14 cellular contexts compared by ENCODE assay signal in genomic region chr14:98189521-98189920, GRCh38.
DNase-seq lines count a peak whose midpoint lies in the region; ATAC-seq and TF ChIP-seq lines count a peak whose summit lies in the region.
"Had no signal": no experiment of that assay in that cellular context is flagged by ENCODE, and none has a peak within 500 bp of the region (broad histone marks: within the 10 kb centered on the region; RNA-seq: fewer than 3 reads in every experiment).

No MANE protein-coding gene starts in this region.

- DNase-seq in activated gamma-delta T cell treated with Interleukin-2 at 50 U/mL for 16 hours (peak; percentile 56), activated gamma-delta T cell (lab: John Stamatoyannopoulos, UW) (no peak), colonic mucosa (no peak), stomach (no peak), NCI-H1436 treated with DMSO at 0.1 percent for 48 hours (lab: John Stamatoyannopoulos, UW) (no peak), psoas muscle (no peak)
- DNase-seq in activated CD4-positive, alpha-beta T cell treated with anti-CD3 and anti-CD28 coated beads, Interleukin-2, amount 10 ng/mL, durations not matched to agents 7 days and 5 days = peak; percentile 87
- DNase-seq: KG1, left cardiac atrium, SJCRH30 had no signal

- no peak overlapping the region for H3K9ac ChIP-seq in colonic mucosa (ENCODE audit: low read depth in 2 of 2, low read length in 2 of 2)
- H3K9ac ChIP-seq: parathyroid adenoma had no signal

- 58 to 72% (median 66%) methylated on average over 8 of the region's 8 CpGs for WGBS in stomach, 5 donors
- 86 to 89% (median 89%) methylated on average over 8 of the region's 8 CpGs for WGBS in psoas muscle, 3 donors

- H3K27me3 ChIP-seq in colonic mucosa (no peaks in the 10 kb centered on the region), stomach (peaks cover 0 to 15% (median 0%) of the 10 kb centered on the region in 3 donors), psoas muscle (ENCODE audit: insufficient read depth in 3 of 3, low read length in 2 of 3) (no peaks in the 10 kb centered on the region)
- H3K27me3 ChIP-seq: SJCRH30 had no signal

- H3K27me3 Mint-ChIP-seq in activated CD4-positive, alpha-beta T cell treated with anti-CD3 and anti-CD28 coated beads, Interleukin-2, amount 10 ng/mL, durations not matched to agents 7 days and 5 days = no peaks in the 10 kb centered on the region

- peaks cover 97% of the 10 kb centered on the region for H3K4me1 Mint-ChIP-seq in activated CD4-positive, alpha-beta T cell treated with anti-CD3 and anti-CD28 coated beads, Interleukin-2, amount 10 ng/mL, durations not matched to agents 7 days and 5 days

- H3K9me3 Mint-ChIP-seq in activated CD4-positive, alpha-beta T cell treated with anti-CD3 and anti-CD28 coated beads, Interleukin-2, amount 10 ng/mL, durations not matched to agents 7 days and 5 days = peaks cover 10% of the 10 kb centered on the region

- peak overlapping the region; percentile 66 for H3K4me3 Mint-ChIP-seq in activated CD4-positive, alpha-beta T cell treated with anti-CD3 and anti-CD28 coated beads, Interleukin-2, amount 10 ng/mL, durations not matched to agents 7 days and 5 days
- H3K4me3 Mint-ChIP-seq: brain had no signal

- TF ChIP-seq POLR2A in stomach (IDR thresholded peaks at IDR 0.05) = no peak

- ATAC-seq in GM21737 (IDR thresholded peaks at IDR 0.05; ENCODE audit: unreplicated experiment) = no peak
- no peak for ATAC-seq in psoas muscle

- intact Hi-C loops in colonic mucosa (cut with DNase I) = no loop called here
- intact Hi-C loops in stomach (cut with DNase I; ENCODE audit: low total_unique reads) = no loop called here
- intact Hi-C loops in psoas muscle (cut with DNase I) = no loop called here

- peaks cover 17% of the 10 kb centered on the region for H3K36me3 Mint-ChIP-seq in activated CD4-positive, alpha-beta T cell treated with anti-CD3 and anti-CD28 coated beads, Interleukin-2, amount 10 ng/mL, durations not matched to agents 7 days and 5 days (ENCODE audit: low read depth)
- H3K36me3 Mint-ChIP-seq: brain had no signal

- peak overlapping the region; percentile 32 for H3K27ac ChIP-seq in colonic mucosa
- peak overlapping the region; percentile 49 to 74 (median 53) for H3K27ac ChIP-seq in stomach
- no peak overlapping the region for H3K27ac ChIP-seq in psoas muscle
- H3K27ac ChIP-seq: parathyroid adenoma, SJCRH30, thyroid gland had no signal

- H3K27ac Mint-ChIP-seq in activated CD4-positive, alpha-beta T cell treated with anti-CD3 and anti-CD28 coated beads, Interleukin-2, amount 10 ng/mL, durations not matched to agents 7 days and 5 days = peak overlapping the region; percentile 99
- H3K27ac Mint-ChIP-seq: brain had no signal

- H3K4me3 ChIP-seq in colonic mucosa = no peak overlapping the region
- no peak overlapping the region for H3K4me3 ChIP-seq in stomach
- no peak overlapping the region for H3K4me3 ChIP-seq in psoas muscle
- H3K4me3 ChIP-seq: SJCRH30, thyroid gland had no signal

- H3K4me1 ChIP-seq in colonic mucosa (no peaks in the 10 kb centered on the region), stomach (no peaks in the 10 kb centered on the region), psoas muscle (no peaks in the 10 kb centered on the region)
- H3K4me1 ChIP-seq: parathyroid adenoma, SJCRH30, thyroid gland had no signal

- no peak for TF ChIP-seq EP300 in stomach (IDR thresholded peaks at IDR 0.05)

- CTCF ChIA-PET in activated CD4-positive, alpha-beta T cell treated with anti-CD3 and anti-CD28 coated beads, Interleukin-2, amount 10 ng/mL, durations not matched to agents 7 days and 5 days (lab: Charles Lee) = interaction anchor here (0.6 to 1.8 kb wide), 6 partner anchors 10 to 1077 kb away, joined by 3 to 7 read pairs (median 4); no protein-coding TSS in a partner anchor

- POLR2A ChIA-PET in activated CD4-positive, alpha-beta T cell treated with anti-CD3 and anti-CD28 coated beads, Interleukin-2, amount 10 ng/mL, durations not matched to agents 7 days and 5 days (lab: Charles Lee) = interaction anchor here (0.6 to 1.3 kb wide), 7 partner anchors 21 to 1892 kb away, joined by 3 to 6 read pairs (median 4); partner anchors contain the start of gene BCL11B

- H3K9me3 ChIP-seq in colonic mucosa (no peaks in the 10 kb centered on the region), stomach (no peaks in the 10 kb centered on the region), psoas muscle (no peaks in the 10 kb centered on the region)
- H3K9me3 ChIP-seq: SJCRH30, thyroid gland had no signal

- TF ChIP-seq CTCF in colonic mucosa (IDR thresholded peaks at IDR 0.05) = no peak
- no peak for TF ChIP-seq CTCF in stomach (IDR thresholded peaks at IDR 0.05)
- no peak for TF ChIP-seq CTCF in psoas muscle (IDR thresholded peaks at IDR 0.05)

- H3K36me3 ChIP-seq in colonic mucosa = no peaks in the 10 kb centered on the region
- H3K36me3 ChIP-seq in stomach = no peaks in the 10 kb centered on the region
- H3K36me3 ChIP-seq in psoas muscle (ENCODE audit: insufficient read depth in 1 of 2, low read depth in 1 of 2) = no peaks in the 10 kb centered on the region
- H3K36me3 ChIP-seq: SJCRH30, thyroid gland had no signal

Comparison
In these comparisons a context has a peak if more than half of its experiments do, and no peak if none do; other contexts are left out.
1. DNase-seq: peak in activated gamma-delta T cell treated with Interleukin-2 at 50 U/mL for 16 hours (single experiment) and activated CD4-positive, alpha-beta T cell treated with anti-CD3 and anti-CD28 coated beads, Interleukin-2, amount 10 ng/mL, durations not matched to agents 7 days and 5 days (single experiment); none in activated gamma-delta T cell (single experiment), colonic mucosa (single experiment), stomach (single experiment), NCI-H1436 treated with DMSO at 0.1 percent for 48 hours (single experiment) and psoas muscle (0 of 2).